In the genomic region with DNA sequence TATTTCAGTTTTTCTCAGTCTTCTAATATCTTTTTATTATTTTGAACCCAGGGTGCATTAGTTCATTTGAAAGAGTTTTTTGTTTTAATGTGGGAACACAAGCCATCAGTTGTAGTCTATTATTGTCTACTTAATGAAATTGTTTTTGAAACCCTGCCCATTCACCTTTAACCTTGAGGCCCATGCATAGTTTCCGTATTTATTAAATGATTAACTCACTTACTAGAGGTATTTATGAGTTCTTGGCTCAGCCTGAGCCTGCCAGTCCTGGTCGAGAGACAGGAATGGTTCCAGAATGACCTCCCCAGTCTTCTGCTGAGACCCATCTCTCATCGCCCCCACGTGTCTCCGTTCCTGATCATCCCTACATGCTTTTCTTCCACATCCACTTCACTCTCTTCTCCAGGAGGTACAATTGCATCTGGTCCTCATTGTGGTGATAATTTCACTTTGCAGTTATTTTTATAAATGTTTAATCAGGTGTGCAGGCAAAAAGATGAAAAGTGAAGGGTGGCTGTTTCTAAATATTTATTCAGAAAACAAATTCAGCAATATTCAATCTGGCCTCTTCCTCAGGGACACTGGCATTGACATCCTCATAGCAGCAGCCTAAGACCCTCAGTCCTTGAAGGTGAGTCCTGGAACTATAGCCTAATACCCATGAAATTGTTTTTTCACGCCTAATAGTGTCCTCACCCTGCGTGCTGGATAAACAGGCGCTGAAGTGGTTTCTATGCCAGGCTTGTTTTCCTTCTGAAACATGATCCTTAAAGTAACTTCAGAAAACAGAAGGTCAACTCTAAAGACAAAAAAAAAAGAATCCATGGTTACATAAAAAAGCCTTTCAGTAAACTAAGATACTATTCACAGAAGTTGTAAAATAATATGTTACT, we compare ENCODE assay signal across 17 cellular contexts.
DNase-seq lines count a peak whose midpoint lies in the region; ATAC-seq and TF ChIP-seq lines count a peak whose summit lies in the region.
"Had no signal": no experiment of that assay in that cellular context is flagged by ENCODE, and none has a peak within 500 bp of the region (broad histone marks: within the 10 kb centered on the region; RNA-seq: fewer than 3 reads in every experiment).

No MANE protein-coding gene starts in this region.

- peak overlapping the region; percentile 31 for H3K4me2 ChIP-seq in mammary epithelial cell (ENCODE audit: insufficient read depth, low read depth, low read length)
- H3K4me2 ChIP-seq in neural progenitor cell = no peak overlapping the region

- intact Hi-C loops in mammary epithelial cell (cut with micrococcal nuclease) = loop anchor here (10.0 kb wide), 1 partner anchor 112 kb away; a partner anchor contains a TSS
- intact Hi-C loops in breast epithelium (cut with DNase I; ENCODE audit: low total_unique reads) = no loop called here
- intact Hi-C loops in psoas muscle (cut with DNase I) = no loop called here

- H3K9me3 Mint-ChIP-seq in neural progenitor cell = peaks cover 9% of the 10 kb centered on the region
- H3K9me3 Mint-ChIP-seq: CD4-positive, alpha-beta T cell had no signal

- no peak overlapping the region for H2AFZ ChIP-seq in mammary epithelial cell (ENCODE audit: low read depth, low read length)
- no peak overlapping the region for H2AFZ ChIP-seq in neural progenitor cell (replicated peaks)

- DNase-seq in mammary epithelial cell (no peak), breast epithelium (ENCODE audit: low spot score in 2 of 2) (no peak), dermis microvascular lymphatic vessel endothelial cell (ENCODE audit: low read depth in 2 of 2) (peak; percentile 52 to 59), myocyte (ENCODE audit: low read depth) (peak; percentile 15), psoas muscle (no peak), neural progenitor cell (ENCODE audit: low spot score) (no peak)
- no peak for DNase-seq in stimulated activated CD4-positive, alpha-beta T cell treated with anti-CD3 and anti-CD28 coated beads, Interleukin-1b, Interleukin-23, amount 100 ng/mL, for 48 hours
- DNase-seq in NK-92 treated with Interleukin-12 subunit alpha and Interleukin-12 subunit beta, amount 100 ng/mL, for 24 hours (lab: John Stamatoyannopoulos, UW) = no peak
- DNase-seq: CD4-positive, alpha-beta T cell; MV-4-11; NCI-H1436 treated with DMSO at 0.1 percent for 48 hours; NCI-H2081; NCI-H446; SHP77 treated with DMSO at 0.1 percent for 48 hours had no signal

- BruUV-seq in mammary epithelial cell (replicated peaks; lab: Mats Ljungman, UMichigan) = no TSS peak

- peaks cover 2% of the 10 kb centered on the region for H3K36me3 Mint-ChIP-seq in neural progenitor cell
- H3K36me3 Mint-ChIP-seq: IgD-negative memory B cell had no signal

- H3K27me3 ChIP-seq in mammary epithelial cell (ENCODE audit: insufficient read depth, low read length) (no peaks in the 10 kb centered on the region), breast epithelium (no peaks in the 10 kb centered on the region), psoas muscle (ENCODE audit: insufficient read depth in 3 of 3, low read length in 2 of 3) (no peaks in the 10 kb centered on the region), neural progenitor cell (no peaks in the 10 kb centered on the region)

- no peak overlapping the region for H3K27ac Mint-ChIP-seq in neural progenitor cell
- H3K27ac Mint-ChIP-seq: B cell; CD4-positive, alpha-beta T cell; IgD-negative memory B cell had no signal

- peaks cover 19% of the 10 kb centered on the region for H3K27me3 Mint-ChIP-seq in neural progenitor cell (ENCODE audit: insufficient read depth, low read depth)

- TF ChIP-seq CTCF in mammary epithelial cell (conservative IDR thresholded peaks at IDR 0.05 in 1 of 2, IDR thresholded peaks at IDR 0.05 in 1 of 2; ENCODE audit: extremely low read depth in 1 of 2, insufficient read depth in 1 of 2, low read depth in 1 of 2, low read length in 2 of 2) (no peak), breast epithelium (IDR thresholded peaks at IDR 0.05) (no peak), psoas muscle (IDR thresholded peaks at IDR 0.05) (no peak), neural progenitor cell (IDR thresholded peaks at IDR 0.05) (no peak)

- peaks cover 14% of the 10 kb centered on the region for H3K4me1 Mint-ChIP-seq in neural progenitor cell
- H3K4me1 Mint-ChIP-seq: B cell, IgD-negative memory B cell had no signal

- H3K79me2 ChIP-seq in mammary epithelial cell (ENCODE audit: insufficient read depth, low read length) (no peaks in the 10 kb centered on the region), neural progenitor cell (ENCODE audit: low read depth) (no peaks in the 10 kb centered on the region)

- H3F3A ChIP-seq in neural progenitor cell (ENCODE audit: low read depth) = peaks cover 6% of the 10 kb centered on the region

- dilution Hi-C loops in mammary epithelial cell (cut with HindIII; ENCODE audit: low sequenced_read_pairs) = no loop called here

- in situ Hi-C loops in mammary epithelial cell (cut with MboI; ENCODE audit: low sequenced_read_pairs in 2 of 2) = no loop called here

- no peak overlapping the region for H3K4me3 Mint-ChIP-seq in neural progenitor cell
- H3K4me3 Mint-ChIP-seq: B cell; CD4-positive, alpha-beta T cell; IgD-negative memory B cell had no signal

- peak overlapping the region; percentile 59 for H3K27ac ChIP-seq in mammary epithelial cell (ENCODE audit: insufficient read depth, low read depth, low read length)
- H3K27ac ChIP-seq in breast epithelium = no peak overlapping the region
- H3K27ac ChIP-seq in psoas muscle = no peak overlapping the region
- H3K27ac ChIP-seq in neural progenitor cell = no peak overlapping the region

- ATAC-seq in psoas muscle = no peak
- ATAC-seq: HCT116 had no signal

- H3K36me3 ChIP-seq in mammary epithelial cell (ENCODE audit: insufficient read depth, low read length) = no peaks in the 10 kb centered on the region
- H3K36me3 ChIP-seq in breast epithelium = no peaks in the 10 kb centered on the region
- no peaks in the 10 kb centered on the region for H3K36me3 ChIP-seq in psoas muscle (ENCODE audit: insufficient read depth in 1 of 2, low read depth in 1 of 2)
- H3K36me3 ChIP-seq in neural progenitor cell = no peaks in the 10 kb centered on the region

- TF ChIP-seq POLR2A in breast epithelium (IDR thresholded peaks at IDR 0.05) = no peak

- H3K4me1 ChIP-seq in mammary epithelial cell (ENCODE audit: insufficient read depth, low read length) (peaks cover 27% of the 10 kb centered on the region), breast epithelium (no peaks in the 10 kb centered on the region), psoas muscle (no peaks in the 10 kb centered on the region), neural progenitor cell (peaks cover 12% of the 10 kb centered on the region)

- H3K9me3 ChIP-seq in mammary epithelial cell (replicated peaks; ENCODE audit: insufficient read depth, low read length) (no peaks in the 10 kb centered on the region), breast epithelium (no peaks in the 10 kb centered on the region), psoas muscle (no peaks in the 10 kb centered on the region), neural progenitor cell (ENCODE audit: low read depth) (no peaks in the 10 kb centered on the region)

- H4K20me1 ChIP-seq in mammary epithelial cell (ENCODE audit: insufficient read depth, low read length) (no peaks in the 10 kb centered on the region), neural progenitor cell (ENCODE audit: low read depth) (no peaks in the 10 kb centered on the region)

- 94% methylated on average over 8 of the region's 8 CpGs for WGBS in mammary epithelial cell (ENCODE audit: low coverage, missing lambda C conversion rate)
- 39 to 44% (median 41%) methylated on average over 8 of the region's 8 CpGs for WGBS in psoas muscle, 3 donors

- CTCF ChIA-PET in mammary epithelial cell (lab: Charles Lee; ENCODE audit: low non-redundant PET) = no interaction called here

- H3K9ac ChIP-seq in mammary epithelial cell (ENCODE audit: insufficient read depth, low read length) (no peak overlapping the region), neural progenitor cell (no peak overlapping the region)

- H3K4me3 ChIP-seq in mammary epithelial cell (replicated peaks in 1 of 3; ENCODE audit: insufficient read depth in 1 of 3, low read depth in 2 of 3, low read length in 3 of 3) (no peak overlapping the region), breast epithelium (no peak overlapping the region), psoas muscle (no peak overlapping the region), neural progenitor cell (no peak overlapping the region)

Comparison
In these comparisons a context has a peak if more than half of its experiments do, and no peak if none do; other contexts are left out.
1. DNase-seq: peak in dermis microvascular lymphatic vessel endothelial cell (2 of 2) and myocyte (single experiment); none in mammary epithelial cell (single experiment), breast epithelium (0 of 2), psoas muscle (0 of 2), stimulated activated CD4-positive, alpha-beta T cell treated with anti-CD3 and anti-CD28 coated beads, Interleukin-1b, Interleukin-23, amount 100 ng/mL, for 48 hours (single experiment), neural progenitor cell (single experiment) and NK-92 treated with Interleukin-12 subunit alpha and Interleukin-12 subunit beta, amount 100 ng/mL, for 24 hours (single experiment).